Comparison of ENCODE assay signal across 27 cellular contexts in the genomic region with DNA sequence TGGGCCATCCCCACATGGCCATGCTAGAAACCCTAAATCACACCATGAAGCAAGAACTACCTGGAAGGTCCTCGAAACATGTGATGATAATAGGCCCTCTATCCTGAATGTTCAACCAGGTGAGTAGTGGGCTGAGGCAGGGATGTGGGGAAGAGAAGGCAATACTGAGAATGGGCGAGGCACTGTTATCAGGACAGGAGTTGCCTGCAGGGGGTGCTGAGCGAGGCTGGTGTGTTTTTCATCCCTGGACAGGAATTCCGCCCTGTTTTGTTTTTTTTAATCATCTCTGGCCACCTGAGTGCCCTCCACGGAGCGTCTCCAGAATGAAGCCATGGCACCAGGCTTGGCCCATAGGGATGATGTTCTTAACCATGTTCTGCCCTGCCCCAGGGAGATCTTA.
"Had no signal": no experiment of that assay in that cellular context is flagged by ENCODE, and none has a peak within 500 bp of the region (broad histone marks: within the 10 kb centered on the region; RNA-seq: fewer than 3 reads in every experiment).

No MANE protein-coding gene starts in this region.

- H3K27me3 Mint-ChIP-seq: activated CD4-positive, alpha-beta memory T cell treated with anti-CD3 and anti-CD28 coated beads, Interleukin-2, amount 10 ng/mL, durations not matched to agents 7 days and 5 days; activated naive CD8-positive, alpha-beta T cell treated with anti-CD3 and anti-CD28 coated beads for 36 hours; activated T-helper 17 cell treated with anti-CD3 and anti-CD28 coated beads, Interleukin-2, amount 50 U/mL, for 72 hours had no signal

- H3K4me3 Mint-ChIP-seq: activated CD4-positive, alpha-beta memory T cell treated with anti-CD3 and anti-CD28 coated beads, Interleukin-2, amount 10 ng/mL, durations not matched to agents 7 days and 5 days; activated naive CD8-positive, alpha-beta T cell treated with anti-CD3 and anti-CD28 coated beads for 36 hours; activated T-cell treated with anti-CD3 and anti-CD28 coated beads, Interleukin-2, amount 50 U/mL, for 72 hours; activated T-helper 17 cell treated with anti-CD3 and anti-CD28 coated beads, Interleukin-2, amount 50 U/mL, for 72 hours had no signal

- H3K4me1 Mint-ChIP-seq: activated CD4-positive, alpha-beta memory T cell treated with anti-CD3 and anti-CD28 coated beads, Interleukin-2, amount 10 ng/mL, durations not matched to agents 7 days and 5 days; activated naive CD8-positive, alpha-beta T cell treated with anti-CD3 and anti-CD28 coated beads for 36 hours; activated T-helper 17 cell treated with anti-CD3 and anti-CD28 coated beads, Interleukin-2, amount 50 U/mL, for 72 hours had no signal

- H3K27me3 ChIP-seq: brain microvascular endothelial cell had no signal

- H3K36me3 ChIP-seq: brain microvascular endothelial cell had no signal

- ATAC-seq: activated T-cell treated with anti-CD3 and anti-CD28 coated beads, Interleukin-2, amount 50 U/mL, for 72 hours; activated T-helper 17 cell treated with anti-CD3 and anti-CD28 coated beads, Interleukin-2, amount 50 U/mL, for 72 hours had no signal

- H3K27ac Mint-ChIP-seq: activated CD4-positive, alpha-beta memory T cell treated with anti-CD3 and anti-CD28 coated beads, Interleukin-2, amount 10 ng/mL, durations not matched to agents 7 days and 5 days; activated naive CD8-positive, alpha-beta T cell treated with anti-CD3 and anti-CD28 coated beads for 36 hours; activated T-cell treated with anti-CD3 and anti-CD28 coated beads, Interleukin-2, amount 50 U/mL, for 72 hours; activated T-helper 17 cell treated with anti-CD3 and anti-CD28 coated beads, Interleukin-2, amount 50 U/mL, for 72 hours had no signal

- H3K9me3 Mint-ChIP-seq: activated naive CD8-positive, alpha-beta T cell treated with anti-CD3 and anti-CD28 coated beads for 36 hours had no signal

- H3K36me3 Mint-ChIP-seq: activated naive CD8-positive, alpha-beta T cell treated with anti-CD3 and anti-CD28 coated beads for 36 hours had no signal

- DNase-seq: activated CD4-positive, alpha-beta memory T cell treated with anti-CD3 and anti-CD28 coated beads, Interleukin-2, amount 10 ng/mL, durations not matched to agents 7 days and 5 days; activated CD4-positive, alpha-beta T cell treated with anti-CD3 and anti-CD28 coated beads for 1 hour; activated CD4-positive, alpha-beta T cell treated with anti-CD3 and anti-CD28 coated beads for 48 hours; activated CD4-positive, CD25-positive, alpha-beta regulatory T cell; activated effector memory CD4-positive, alpha-beta T cell treated with anti-CD3 and anti-CD28 coated beads, Interleukin-2, amount 50 U/mL, for 16 hours; activated naive CD4-positive, alpha-beta T cell; activated naive CD4-positive, alpha-beta T cell treated with anti-CD3 and anti-CD28 coated beads, Interleukin-2, amount 50 U/mL, for 16 hours; activated naive CD8-positive, alpha-beta T cell treated with anti-CD3 and anti-CD28 coated beads for 36 hours; activated T-cell treated with anti-CD3 and anti-CD28 coated beads, Interleukin-2, amount 50 U/mL, for 1 hour; activated T-cell treated with anti-CD3 and anti-CD28 coated beads, Interleukin-2, amount 50 U/mL, for 72 hours; amniotic stem cell; aorta; brain microvascular endothelial cell; central memory CD4-positive, alpha-beta T cell; NCI-H1105; NCI-H1417 treated with DMSO at 0.1 percent for 48 hours; NCI-H1694 treated with DMSO at 0.1 percent for 48 hours; NCI-H2029; NCI-H345; NCI-H524 treated with DMSO at 0.1 percent for 48 hours; Right ventricle myocardium superior; SW 1271; T-helper 1 cell; T-helper 2 cell; T-helper 9 cell had no signal

- H3K27ac ChIP-seq: brain microvascular endothelial cell, VCaP had no signal
